Comparison of ENCODE assay signal across 18 cellular contexts in genomic region chrX:115591420-115591819, GRCh38. TPM values are rescaled to one million over a fixed set of nuclear protein-coding genes. Genes with fewer than 3 reads are reported as not detected.
DNase-seq lines count a peak whose midpoint lies in the region; ATAC-seq and TF ChIP-seq lines count a peak whose summit lies in the region.
"Had no signal": no experiment of that assay in that cellular context is flagged by ENCODE, and none has a peak within 500 bp of the region (broad histone marks: within the 10 kb centered on the region; RNA-seq: fewer than 3 reads in every experiment).

No MANE protein-coding gene starts in this region.

- no peaks in the 10 kb centered on the region for H3K27me3 ChIP-seq in BE2C
- H3K27me3 ChIP-seq: SJCRH30 had no signal

- TF ChIP-seq CTCF in BE2C (IDR thresholded peaks at IDR 0.05; ENCODE audit: low read depth, low read length), result no peak

- no peaks in the 10 kb centered on the region for H3K36me3 Mint-ChIP-seq in activated T-cell treated with anti-CD3 and anti-CD28 coated beads, Interleukin-2, amount 50 U/mL, for 24 hours (ENCODE audit: low read depth)
- H3K36me3 Mint-ChIP-seq: activated naive CD4-positive, alpha-beta T cell treated with anti-CD3 and anti-CD28 coated beads, Interleukin-2, amount 50 U/mL, for 24 hours had no signal

- H3K27ac ChIP-seq in angular gyrus (ENCODE audit: low read depth, low read length) (peak overlapping the region; percentile 30), skin epidermis (peak overlapping the region in 16 of 21 experiments; percentile 9 to 83 (median 54))
- H3K27ac ChIP-seq: SJCRH30 had no signal

- H3K27ac Mint-ChIP-seq in activated T-cell treated with anti-CD3 and anti-CD28 coated beads, Interleukin-2, amount 50 U/mL, for 24 hours, result no peak overlapping the region
- H3K27ac Mint-ChIP-seq: activated B cell treated with CpG ODN at 0.5 μM for 24 hours; activated CD8-positive, alpha-beta T cell treated with anti-CD3 and anti-CD28 coated beads, Interleukin-2, amount 10 ng/mL, durations not matched to agents 7 days and 5 days; activated naive CD4-positive, alpha-beta T cell treated with anti-CD3 and anti-CD28 coated beads, Interleukin-2, amount 50 U/mL, for 24 hours; activated T-cell treated with anti-CD3 and anti-CD28 coated beads, Interleukin-2, amount 50 U/mL, for 72 hours; stimulated activated naive CD8-positive, alpha-beta T cell treated with anti-CD3 and anti-CD28 coated beads, Interleukin-15, Interleukin-2, amounts not matched to agents 100 ng/mL and 50 ng/mL, for 24 hours had no signal

- no peaks in the 10 kb centered on the region for H3K4me1 ChIP-seq in BE2C

- peaks cover 51% of the 10 kb centered on the region for H3K27me3 Mint-ChIP-seq in activated T-cell treated with anti-CD3 and anti-CD28 coated beads, Interleukin-2, amount 50 U/mL, for 24 hours
- H3K27me3 Mint-ChIP-seq: activated B cell treated with CpG ODN at 0.5 μM for 24 hours; stimulated activated naive CD8-positive, alpha-beta T cell treated with anti-CD3 and anti-CD28 coated beads, Interleukin-15, Interleukin-2, amounts not matched to agents 100 ng/mL and 50 ng/mL, for 24 hours had no signal

- no peaks in the 10 kb centered on the region for H3K9me3 ChIP-seq in BE2C
- H3K9me3 ChIP-seq: mucosa of descending colon had no signal

- ATAC-seq in esophagus mucosa (peak; percentile 35), GM19395 (IDR thresholded peaks at IDR 0.05; ENCODE audit: unreplicated experiment) (no peak)
- no peak for ATAC-seq in stimulated activated naive CD8-positive, alpha-beta T cell treated with anti-CD3 and anti-CD28 coated beads, Interleukin-15, Interleukin-2, amounts not matched to agents 100 U/mL and 50 U/mL, for 24 hours
- ATAC-seq: activated CD8-positive, alpha-beta T cell treated with anti-CD3 and anti-CD28 coated beads, Interleukin-2, amount 10 ng/mL, durations not matched to agents 7 days and 5 days; mucosa of descending colon had no signal

- no peaks in the 10 kb centered on the region for H3K4me1 Mint-ChIP-seq in activated T-cell treated with anti-CD3 and anti-CD28 coated beads, Interleukin-2, amount 50 U/mL, for 24 hours (ENCODE audit: low read depth)
- H3K4me1 Mint-ChIP-seq: activated B cell treated with CpG ODN at 0.5 μM for 24 hours; activated naive CD4-positive, alpha-beta T cell treated with anti-CD3 and anti-CD28 coated beads, Interleukin-2, amount 50 U/mL, for 24 hours had no signal

- H3K4me3 Mint-ChIP-seq in activated T-cell treated with anti-CD3 and anti-CD28 coated beads, Interleukin-2, amount 50 U/mL, for 24 hours, result no peak overlapping the region
- H3K4me3 Mint-ChIP-seq: activated B cell treated with CpG ODN at 0.5 μM for 24 hours; activated CD8-positive, alpha-beta T cell treated with anti-CD3 and anti-CD28 coated beads, Interleukin-2, amount 10 ng/mL, durations not matched to agents 7 days and 5 days; activated naive CD4-positive, alpha-beta T cell treated with anti-CD3 and anti-CD28 coated beads, Interleukin-2, amount 50 U/mL, for 24 hours; activated T-cell treated with anti-CD3 and anti-CD28 coated beads, Interleukin-2, amount 50 U/mL, for 72 hours; stimulated activated naive CD8-positive, alpha-beta T cell treated with anti-CD3 and anti-CD28 coated beads, Interleukin-15, Interleukin-2, amounts not matched to agents 100 ng/mL and 50 ng/mL, for 24 hours had no signal

- no peaks in the 10 kb centered on the region for H3K36me3 ChIP-seq in BE2C

- H3K4me3 ChIP-seq in skin epidermis (no peak overlapping the region), BE2C (ENCODE audit: low read depth, low read length) (no peak overlapping the region)
- H3K4me3 ChIP-seq: mucosa of descending colon, SJCRH30 had no signal

- H3K9me3 Mint-ChIP-seq in activated T-cell treated with anti-CD3 and anti-CD28 coated beads, Interleukin-2, amount 50 U/mL, for 24 hours, result no peaks in the 10 kb centered on the region
- H3K9me3 Mint-ChIP-seq: activated B cell treated with CpG ODN at 0.5 μM for 24 hours; activated naive CD4-positive, alpha-beta T cell treated with anti-CD3 and anti-CD28 coated beads, Interleukin-2, amount 50 U/mL, for 24 hours; activated T-cell treated with anti-CD3 and anti-CD28 coated beads, Interleukin-2, amount 50 U/mL, for 72 hours; stimulated activated naive CD8-positive, alpha-beta T cell treated with anti-CD3 and anti-CD28 coated beads, Interleukin-15, Interleukin-2, amounts not matched to agents 100 ng/mL and 50 ng/mL, for 24 hours had no signal

- DNase-seq in ELF-1 (ENCODE audit: low read depth, low spot score), result peak; percentile 13
- DNase-seq in BE2C, result no peak
- DNase-seq in activated T-cell treated with anti-CD3 and anti-CD28 coated beads, Interleukin-2, amount 50 U/mL, for 24 hours, result no peak
- DNase-seq in stimulated activated naive CD8-positive, alpha-beta T cell treated with anti-CD3 and anti-CD28 coated beads, Interleukin-15, Interleukin-2, amounts not matched to agents 100 U/mL and 50 U/mL, for 24 hours, result no peak
- DNase-seq: activated B cell treated with CpG ODN at 0.5 μM for 24 hours; activated CD8-positive, alpha-beta T cell treated with anti-CD3 and anti-CD28 coated beads, Interleukin-2, amount 10 ng/mL, durations not matched to agents 7 days and 5 days; activated T-cell treated with anti-CD3 and anti-CD28 coated beads, Interleukin-2, amount 50 U/mL, for 72 hours; effector CD8-positive, alpha-beta T cell; mucosa of descending colon; NCI-H526 treated with DMSO at 0.1 percent for 48 hours; retina; SJCRH30 had no signal

RNA-seq across cellular contexts. Expression of gene PLS3, which starts 30.4 kb away (rescaled TPM):
- total RNA-seq in esophagus mucosa, result 145 TPM
- 24.6 TPM for polyA plus RNA-seq in BE2C (2012; ENCODE audit: insufficient read depth, insufficient read length, low read depth)
- total RNA-seq: activated B cell treated with CpG ODN at 0.5 μM for 24 hours had no signal
